In genomic region chr9:37523916-37524315, GRCh38 we compare ENCODE assay signal across 20 cellular contexts.
"Had no signal": no experiment of that assay in that cellular context is flagged by ENCODE, and none has a peak within 500 bp of the region (broad histone marks: within the 10 kb centered on the region; RNA-seq: fewer than 3 reads in every experiment).

No MANE protein-coding gene starts in this region.

- H3K27ac ChIP-seq: RWPE1 had no signal

- H3K9me3 ChIP-seq: SK-N-SH had no signal

- DNase-seq: KBM-7, MV-4-11, NCI-H1048, NCI-H1105, NCI-H1417 treated with DMSO at 0.1 percent for 48 hours, NCI-H146, NCI-H1694 treated with DMSO at 0.1 percent for 48 hours, NCI-H1930, NCI-H2081, NCI-H2107, NCI-H2227 treated with DMSO at 0.1 percent for 48 hours, NCI-H524, NCI-H526 treated with DMSO at 0.1 percent for 48 hours, NCI-H774, PC-3, SHP77, SK-N-SH, SW 1271 had no signal

- ATAC-seq: Panc1, PC-3 had no signal

- H3K9ac ChIP-seq: SK-N-SH had no signal
